Comparison of ENCODE assay signal across 9 cellular contexts in the genomic region with DNA sequence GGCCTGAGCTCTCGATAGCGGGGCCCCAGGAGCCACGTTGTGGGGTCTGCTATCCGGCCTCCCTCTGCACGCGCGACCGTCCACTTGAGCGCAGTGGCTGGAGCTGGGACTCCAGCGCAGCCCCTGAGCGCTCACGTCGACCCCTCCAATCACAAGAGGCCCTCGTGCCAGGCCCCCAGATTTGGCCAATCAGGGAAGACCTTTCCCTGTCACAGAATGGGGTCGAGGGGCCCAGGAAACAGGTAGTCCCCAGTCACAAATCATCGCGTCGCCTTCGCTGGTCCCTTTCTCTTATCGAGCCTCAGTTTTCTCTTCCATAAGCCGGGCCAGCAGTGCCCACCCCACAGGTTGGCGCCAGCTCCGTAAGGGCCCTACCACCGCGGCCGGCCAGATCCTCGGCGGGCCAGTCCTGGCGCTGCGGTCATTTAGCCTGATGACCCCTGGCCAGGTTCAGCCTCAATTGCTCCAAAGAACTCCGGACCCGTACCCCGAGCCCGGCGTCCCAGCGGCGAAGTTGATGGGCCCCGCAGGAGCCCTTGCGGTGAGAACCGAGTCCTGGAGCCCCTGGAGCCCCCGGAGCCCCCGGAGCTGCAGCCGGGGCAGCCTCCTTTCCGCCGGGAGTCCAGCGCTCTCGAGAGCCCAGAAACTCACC. TPM values are rescaled to one million over a fixed set of nuclear protein-coding genes. Genes with fewer than 3 reads are reported as not detected.
DNase-seq lines count a peak whose midpoint lies in the region; ATAC-seq, FAIRE-seq and TF ChIP-seq lines count a peak whose summit lies in the region.
"Had no signal": no experiment of that assay in that cellular context is flagged by ENCODE, and none has a peak within 500 bp of the region (broad histone marks: within the 10 kb centered on the region; RNA-seq: fewer than 3 reads in every experiment).

No MANE protein-coding gene starts in this region.

- no peak for DNase-seq in BE2C
- peak; percentile 76 for DNase-seq in right atrium auricular region (ENCODE audit: low spot score)
- DNase-seq in pancreas, result peak; percentile 69 to 89 (median 80)
- no peak for DNase-seq in NAMALWA (ENCODE audit: low spot score)
- DNase-seq in activated CD4-positive, alpha-beta T cell treated with anti-CD3 and anti-CD28 coated beads for 1 hour, result no peak
- no peak for DNase-seq in GM10248 (ENCODE audit: extremely low spot score)
- DNase-seq: NCI-H1694 had no signal

- CTCF ChIA-PET in GM10248 (lab: Yijun Ruan, JAX), result no interaction called here

- intact Hi-C loops in pancreas (cut with DNase I), result no loop called here

- peak overlapping the region; percentile 72 for H3K4me3 ChIP-seq in BE2C (ENCODE audit: low read depth, low read length)
- H3K4me3 ChIP-seq in right atrium auricular region, result peak overlapping the region; percentile 60 to 74
- peak overlapping the region; percentile 40 to 67 (median 64) for H3K4me3 ChIP-seq in pancreas

- WGBS in pancreas, 2 donors, result 1% methylated on average over 46 to 47 of the region's 47 CpGs

- POLR2A ChIA-PET in GM10248 (lab: Yijun Ruan, JAX), result no interaction called here

- TF ChIP-seq CTCF in BE2C (IDR thresholded peaks at IDR 0.05; ENCODE audit: low read depth, low read length) (no peak), right atrium auricular region (IDR thresholded peaks at IDR 0.05) (no peak), pancreas (IDR thresholded peaks at IDR 0.05) (no peak), GM10248 (IDR thresholded peaks at IDR 0.05; ENCODE audit: control extremely low read depth, extremely low read depth, low read depth, missing control alignments) (no peak)

- H3K27ac ChIP-seq in angular gyrus (ENCODE audit: low read depth, low read length) (peak overlapping the region; percentile 64), right atrium auricular region (peak overlapping the region; percentile 87 to 88), pancreas (peak overlapping the region; percentile 96 to 99 (median 98))

- peak; percentile 70 to 85 (median 71) for ATAC-seq in pancreas
- ATAC-seq in GM21367 (IDR thresholded peaks at IDR 0.05; ENCODE audit: unreplicated experiment), result no peak

- H3K36me3 ChIP-seq in BE2C, result no peaks in the 10 kb centered on the region
- H3K36me3 ChIP-seq in right atrium auricular region, result no peaks in the 10 kb centered on the region
- H3K36me3 ChIP-seq in pancreas, result no peaks in the 10 kb centered on the region

- FAIRE-seq in pancreas (lab: Jason Lieb, UNC), result no peak

- peaks cover 8% of the 10 kb centered on the region; the same call in 1 of the 2 replicates for H3K27me3 ChIP-seq in BE2C
- H3K27me3 ChIP-seq in right atrium auricular region, result no peaks in the 10 kb centered on the region
- no peaks in the 10 kb centered on the region for H3K27me3 ChIP-seq in pancreas

- H3K9me3 ChIP-seq in BE2C (no peaks in the 10 kb centered on the region), right atrium auricular region (no peaks in the 10 kb centered on the region), pancreas (no peaks in the 10 kb centered on the region)

- peaks cover 3% of the 10 kb centered on the region; the same call in 1 of the 2 replicates for H3K4me1 ChIP-seq in BE2C
- peaks cover 0 to 19% of the 10 kb centered on the region in 2 donors for H3K4me1 ChIP-seq in right atrium auricular region
- peaks cover 4 to 11% (median 6%) of the 10 kb centered on the region in 3 donors for H3K4me1 ChIP-seq in pancreas

RNA-seq across cellular contexts. Expression of a gene that starts 0.4 kb away (rescaled TPM):
- polyA plus RNA-seq in BE2C (2012; ENCODE audit: insufficient read depth, insufficient read length, low read depth), result 1.6 TPM
- 10 to 100 TPM; 13.7 to 24.0 TPM for total RNA-seq in right atrium auricular region
- 10 to 100 TPM; 15.4 to 46.3 (median 33.7) TPM for total RNA-seq in pancreas
- polyA plus RNA-seq in pancreas, result 10 to 100 TPM; 38.8 to 44.0 TPM

Comparison
In these comparisons a context has a peak if more than half of its experiments do, and no peak if none do; other contexts are left out.
1. DNase-seq: peak in right atrium auricular region (single experiment) and pancreas (6 of 6); none in BE2C (single experiment), NAMALWA (single experiment), activated CD4-positive, alpha-beta T cell treated with anti-CD3 and anti-CD28 coated beads for 1 hour (single experiment) and GM10248 (single experiment).
2. Peak in every context shown above with its lines, with median percentiles within 50 percentile points of each other: H3K4me3 ChIP-seq and H3K27ac ChIP-seq.